8 cellular contexts compared by ENCODE assay signal in genomic region chr11:57778318-57779037, GRCh38. TPM values are rescaled to one million over a fixed set of nuclear protein-coding genes. Genes with fewer than 3 reads are reported as not detected.
DNase-seq lines count a peak whose midpoint lies in the region; ATAC-seq, FAIRE-seq and TF ChIP-seq lines count a peak whose summit lies in the region.

No MANE protein-coding gene starts in this region.

- no peak for TF ChIP-seq POLR2A in GM12891 (IDR thresholded peaks at IDR 0.05; ENCODE audit: low read depth, low read length)

- H3K36me3 Mint-ChIP-seq in activated CD8-positive, alpha-beta memory T cell treated with anti-CD3 and anti-CD28 coated beads, Interleukin-2, amount 10 ng/mL, durations not matched to agents 7 days and 5 days: peaks cover 1% of the 10 kb centered on the region

- peaks cover 5% of the 10 kb centered on the region for H3K36me3 ChIP-seq in lower lobe of right lung
- H3K36me3 ChIP-seq in tibial artery: no peaks in the 10 kb centered on the region

- H3K4me3 Mint-ChIP-seq in activated CD8-positive, alpha-beta memory T cell treated with anti-CD3 and anti-CD28 coated beads, Interleukin-2, amount 10 ng/mL, durations not matched to agents 7 days and 5 days: no peak overlapping the region

- CTCF ChIA-PET in activated CD8-positive, alpha-beta memory T cell treated with anti-CD3 and anti-CD28 coated beads, Interleukin-2, amount 10 ng/mL, durations not matched to agents 7 days and 5 days (lab: Charles Lee): interaction anchor here (0.9 to 3.2 kb wide), 2 partner anchors 21 to 22 kb away, joined by 3 to 9 read pairs; no protein-coding TSS in a partner anchor

- H3K9me3 Mint-ChIP-seq in activated CD8-positive, alpha-beta memory T cell treated with anti-CD3 and anti-CD28 coated beads, Interleukin-2, amount 10 ng/mL, durations not matched to agents 7 days and 5 days (ENCODE audit: low read depth): no peaks in the 10 kb centered on the region

- ATAC-seq in lower lobe of right lung: peak; percentile 88 to 94
- no peak for ATAC-seq in GM18867 (IDR thresholded peaks at IDR 0.05; ENCODE audit: unreplicated experiment)
- ATAC-seq in activated CD8-positive, alpha-beta memory T cell treated with anti-CD3 and anti-CD28 coated beads, Interleukin-2, amount 10 ng/mL, durations not matched to agents 7 days and 5 days: no peak
- no peak for ATAC-seq in HG02938 (IDR thresholded peaks at IDR 0.05; ENCODE audit: unreplicated experiment)

- intact Hi-C loops in lower lobe of right lung (cut with DNase I): no loop called here
- intact Hi-C loops in tibial artery (cut with DNase I; ENCODE audit: low total_unique reads): no loop called here

- DNase-seq in GM12891 (ENCODE audit: insufficient read length, low spot score): no peak
- peak; percentile 70 for DNase-seq in NCI-H69 (lab: John Stamatoyannopoulos, UW)
- DNase-seq in ecto neural progenitor cell (ENCODE audit: low spot score): peak; percentile 84
- peak; percentile 93 for DNase-seq in lower lobe of right lung
- DNase-seq in tibial artery: peak; percentile 86 to 90
- no peak for DNase-seq in activated CD8-positive, alpha-beta memory T cell treated with anti-CD3 and anti-CD28 coated beads, Interleukin-2, amount 10 ng/mL, durations not matched to agents 7 days and 5 days

- H3K4me1 ChIP-seq in lower lobe of right lung (peaks cover 100% of the 10 kb centered on the region), tibial artery (peaks cover 7 to 99% (median 84%) of the 10 kb centered on the region in 4 donors)

- no peak for TF ChIP-seq CTCF in lower lobe of right lung (IDR thresholded peaks at IDR 0.05)
- no peak for TF ChIP-seq CTCF in tibial artery (IDR thresholded peaks at IDR 0.05)

- H3K4me1 Mint-ChIP-seq in activated CD8-positive, alpha-beta memory T cell treated with anti-CD3 and anti-CD28 coated beads, Interleukin-2, amount 10 ng/mL, durations not matched to agents 7 days and 5 days: peaks cover 16% of the 10 kb centered on the region

- H3K9me3 ChIP-seq in lower lobe of right lung: no peaks in the 10 kb centered on the region
- no peaks in the 10 kb centered on the region for H3K9me3 ChIP-seq in tibial artery

- no peaks in the 10 kb centered on the region for H3K27me3 Mint-ChIP-seq in activated CD8-positive, alpha-beta memory T cell treated with anti-CD3 and anti-CD28 coated beads, Interleukin-2, amount 10 ng/mL, durations not matched to agents 7 days and 5 days

- H3K27me3 ChIP-seq in lower lobe of right lung (ENCODE audit: low read depth): no peaks in the 10 kb centered on the region
- no peaks in the 10 kb centered on the region for H3K27me3 ChIP-seq in tibial artery

- H3K27ac Mint-ChIP-seq in activated CD8-positive, alpha-beta memory T cell treated with anti-CD3 and anti-CD28 coated beads, Interleukin-2, amount 10 ng/mL, durations not matched to agents 7 days and 5 days: no peak overlapping the region

- H3K27ac ChIP-seq in lower lobe of right lung: peak overlapping the region; percentile 89
- peak overlapping the region; percentile 73 to 87 for H3K27ac ChIP-seq in tibial artery

- no peak for FAIRE-seq in GM12891 (lab: Jason Lieb, UNC)

- H3K4me3 ChIP-seq in lower lobe of right lung (peak overlapping the region; percentile 33), tibial artery (peak overlapping the region; percentile 18 to 32)

TF ChIP-seq in GM12891, 5 proteins besides CTCF, POLR2A, EP300 and RAD21:
- TF ChIP-seq SPI1 (IDR thresholded peaks at IDR 0.05; ENCODE audit: low read depth, low read length): peak; percentile 63
- no peak for TF ChIP-seq TAF1 (IDR thresholded peaks at IDR 0.05; ENCODE audit: low read depth, low read length)

RNA-seq across cellular contexts. Expression of gene CTNND1, which starts 16.9 kb away (rescaled TPM):
- 17.9 TPM for polyA plus RNA-seq in GM12891 (2012; ENCODE audit: low read depth, missing spikeins)
- total RNA-seq in lower lobe of right lung: 226 TPM
- 1 to 10 TPM; 5.0 to 7.7 TPM for total RNA-seq in activated CD8-positive, alpha-beta memory T cell treated with anti-CD3 and anti-CD28 coated beads, Interleukin-2, amount 10 ng/mL, durations not matched to agents 7 days and 5 days

RNA-seq across cellular contexts. Expression of gene BTBD18, which starts 26.9 kb away (rescaled TPM):
- 0.08 TPM for polyA plus RNA-seq in GM12891 (2012; ENCODE audit: low read depth, missing spikeins)
- total RNA-seq in lower lobe of right lung: not detected
- total RNA-seq in activated CD8-positive, alpha-beta memory T cell treated with anti-CD3 and anti-CD28 coated beads, Interleukin-2, amount 10 ng/mL, durations not matched to agents 7 days and 5 days: not detected

RNA-seq across cellular contexts. Expression of gene SELENOH, which starts 37.2 kb away (rescaled TPM):
- 246 TPM for polyA plus RNA-seq in GM12891 (2012; ENCODE audit: low read depth, missing spikeins)
- 118 TPM for total RNA-seq in lower lobe of right lung
- 100 to 1,000 TPM; 114 to 145 TPM for total RNA-seq in activated CD8-positive, alpha-beta memory T cell treated with anti-CD3 and anti-CD28 coated beads, Interleukin-2, amount 10 ng/mL, durations not matched to agents 7 days and 5 days

Comparison
In these comparisons a context has a peak if more than half of its experiments do, and no peak if none do; other contexts are left out.
1. DNase-seq: peak in NCI-H69 (single experiment), ecto neural progenitor cell (single experiment), lower lobe of right lung (single experiment) and tibial artery (2 of 2); none in GM12891 (single experiment) and activated CD8-positive, alpha-beta memory T cell treated with anti-CD3 and anti-CD28 coated beads, Interleukin-2, amount 10 ng/mL, durations not matched to agents 7 days and 5 days (single experiment).
2. ATAC-seq: peak in lower lobe of right lung (2 of 2); none in GM18867 (single experiment), activated CD8-positive, alpha-beta memory T cell treated with anti-CD3 and anti-CD28 coated beads, Interleukin-2, amount 10 ng/mL, durations not matched to agents 7 days and 5 days (single experiment) and HG02938 (single experiment).
3. RNA of gene CTNND1, which starts 16.9 kb away (total RNA-seq): 226 TPM in lower lobe of right lung (single experiment); 5.0 to 7.7 TPM in activated CD8-positive, alpha-beta memory T cell treated with anti-CD3 and anti-CD28 coated beads, Interleukin-2, amount 10 ng/mL, durations not matched to agents 7 days and 5 days; every median in the first group is over 10 times any median in the second.